Comparison of ENCODE assay signal across 25 cellular contexts in genomic region chr2:23528171-23528570, GRCh38.
"Had no signal": no experiment of that assay in that cellular context is flagged by ENCODE, and none has a peak within 500 bp of the region (broad histone marks: within the 10 kb centered on the region; RNA-seq: fewer than 3 reads in every experiment).

No MANE protein-coding gene starts in this region.

- ATAC-seq: naive thymus-derived CD4-positive, alpha-beta T cell; natural killer cell; pancreas; psoas muscle; right lobe of liver; stimulated activated effector memory CD8-positive, alpha-beta T cell treated with anti-CD3 and anti-CD28 coated beads, Interleukin-12 subunit alpha, Interleukin-12 subunit beta, amount 100 ng/mL, for 72 hours; stimulated activated naive B cell treated with anti-CD40 and anti-IgM and Interleukin-4, amounts not matched to agents 10 μg/mL and 1 μg/mL and 100 μg/mL, for 72 hours; upper lobe of right lung had no signal

- H3K36me3 ChIP-seq: neural progenitor cell, pancreas, right lobe of liver, sigmoid colon, stomach, thoracic aorta, thyroid gland, transverse colon, upper lobe of right lung, uterus had no signal

- H2AFZ ChIP-seq: neural progenitor cell had no signal

- H3K36me3 Mint-ChIP-seq: natural killer cell; neural progenitor cell; stimulated activated effector memory CD8-positive, alpha-beta T cell treated with anti-CD3 and anti-CD28 coated beads, Interleukin-12 subunit alpha, Interleukin-12 subunit beta, amount 100 ng/mL, for 72 hours; stimulated activated naive B cell treated with anti-CD40 and anti-IgM and Interleukin-4, amounts not matched to agents 10 μg/mL and 1 μg/mL and 100 μg/mL, for 72 hours had no signal

- H3K27me3 Mint-ChIP-seq: naive thymus-derived CD4-positive, alpha-beta T cell; stimulated activated naive CD8-positive, alpha-beta T cell treated with anti-CD3 and anti-CD28 coated beads, Interleukin-15, Interleukin-2, amounts not matched to agents 100 ng/mL and 50 ng/mL, for 24 hours; type B pancreatic cell had no signal

- H3K27me3 ChIP-seq: neural progenitor cell, pancreas, right lobe of liver, sigmoid colon, stomach, thyroid gland, transverse colon, upper lobe of right lung, uterus had no signal

- H3K9me3 Mint-ChIP-seq: naive thymus-derived CD4-positive, alpha-beta T cell; natural killer cell; nephron; neural progenitor cell; stimulated activated effector memory CD8-positive, alpha-beta T cell treated with anti-CD3 and anti-CD28 coated beads, Interleukin-12 subunit alpha, Interleukin-12 subunit beta, amount 100 ng/mL, for 72 hours; stimulated activated naive B cell treated with anti-CD40 and anti-IgM and Interleukin-4, amounts not matched to agents 10 μg/mL and 1 μg/mL and 100 μg/mL, for 72 hours; stimulated activated naive CD8-positive, alpha-beta T cell treated with anti-CD3 and anti-CD28 coated beads, Interleukin-15, Interleukin-2, amounts not matched to agents 100 ng/mL and 50 ng/mL, for 24 hours; type B pancreatic cell had no signal

- H3K4me3 ChIP-seq: neural progenitor cell, pancreas, psoas muscle, right lobe of liver, sigmoid colon, stomach, thoracic aorta, thyroid gland, transverse colon, upper lobe of right lung, uterus had no signal

- DNase-seq: naive thymus-derived CD4-positive, alpha-beta T cell; natural killer cell; occipital lobe; pancreas; psoas muscle; right lobe of liver; sigmoid colon; small intestine; stimulated activated CD4-positive, alpha-beta T cell treated with anti-CD3 and anti-CD28 coated beads, Interleukin-15, amount 100 ng/mL, for 24 hours; stimulated activated CD4-positive, alpha-beta T cell treated with anti-CD3 and anti-CD28 coated beads, Interleukin-2, amount 100 ng/mL, for 24 hours; stimulated activated CD4-positive, alpha-beta T cell treated with anti-CD3 and anti-CD28 coated beads, Interleukin-2, amount 100 ng/mL, for 48 hours; stimulated activated CD4-positive, alpha-beta T cell treated with anti-CD3 and anti-CD28 coated beads, Interleukin-4, amount 100 ng/mL, for 24 hours; stimulated activated naive B cell treated with anti-CD40 and anti-IgM and Interleukin-4, amounts not matched to agents 10 μg/mL and 1 μg/mL and 100 μg/mL, for 72 hours; stimulated activated naive CD4-positive, alpha-beta T cell treated with Interleukin-2 at 50 U/mL for 16 hours; stomach; thyroid gland; transverse colon; upper lobe of right lung; uterus had no signal

- H3K4me2 ChIP-seq: neural progenitor cell had no signal

- H3K4me3 Mint-ChIP-seq: naive thymus-derived CD4-positive, alpha-beta T cell; natural killer cell; nephron; neural progenitor cell; stimulated activated effector memory CD8-positive, alpha-beta T cell treated with anti-CD3 and anti-CD28 coated beads, Interleukin-12 subunit alpha, Interleukin-12 subunit beta, amount 100 ng/mL, for 72 hours; stimulated activated naive B cell treated with anti-CD40 and anti-IgM and Interleukin-4, amounts not matched to agents 10 μg/mL and 1 μg/mL and 100 μg/mL, for 72 hours; stimulated activated naive CD8-positive, alpha-beta T cell treated with anti-CD3 and anti-CD28 coated beads, Interleukin-15, Interleukin-2, amounts not matched to agents 100 ng/mL and 50 ng/mL, for 24 hours; type B pancreatic cell had no signal

- H3K4me1 ChIP-seq: pancreas, right lobe of liver had no signal

- H3K27ac Mint-ChIP-seq: naive thymus-derived CD4-positive, alpha-beta T cell; natural killer cell; nephron; neural progenitor cell; stimulated activated effector memory CD8-positive, alpha-beta T cell treated with anti-CD3 and anti-CD28 coated beads, Interleukin-12 subunit alpha, Interleukin-12 subunit beta, amount 100 ng/mL, for 72 hours; stimulated activated naive B cell treated with anti-CD40 and anti-IgM and Interleukin-4, amounts not matched to agents 10 μg/mL and 1 μg/mL and 100 μg/mL, for 72 hours; stimulated activated naive CD8-positive, alpha-beta T cell treated with anti-CD3 and anti-CD28 coated beads, Interleukin-15, Interleukin-2, amounts not matched to agents 100 ng/mL and 50 ng/mL, for 24 hours; type B pancreatic cell had no signal

- H3K9ac ChIP-seq: neural progenitor cell had no signal

- H3K9me3 ChIP-seq: pancreas, psoas muscle, right lobe of liver, sigmoid colon, stomach, thoracic aorta, thyroid gland, transverse colon, upper lobe of right lung, uterus had no signal

- H3K27ac ChIP-seq: neural progenitor cell, pancreas, psoas muscle, right lobe of liver, sigmoid colon, thoracic aorta, thyroid gland, transverse colon, upper lobe of right lung, uterus had no signal

- FAIRE-seq: pancreas, small intestine had no signal
